In genomic region chr10:1414893-1415292, GRCh38 we compare ENCODE assay signal across 9 cellular contexts.
"Had no signal": no experiment of that assay in that cellular context is flagged by ENCODE, and none has a peak within 500 bp of the region (broad histone marks: within the 10 kb centered on the region; RNA-seq: fewer than 3 reads in every experiment).

No MANE protein-coding gene starts in this region.

- H3K27ac ChIP-seq: GM23248, HL-60 had no signal

- H3K4me3 Mint-ChIP-seq: HFFc6 had no signal

- ATAC-seq: HepG2, K562 had no signal

- H3K4me1 ChIP-seq: HAP-1 had no signal

- DNase-seq: GM23248, GOT3, H7, HFFc6, KG1 had no signal

- H3K4me3 ChIP-seq: GM23248, HAP-1, K562 had no signal

- H3K36me3 ChIP-seq: HAP-1 had no signal

- H3K9me3 ChIP-seq: HAP-1 had no signal

- H3K27ac Mint-ChIP-seq: HFFc6 had no signal
